ENCODE assay signal across 25 cellular contexts in genomic region chr3:136959599-136959998, GRCh38.
"Had no signal": no experiment of that assay in that cellular context is flagged by ENCODE, and none has a peak within 500 bp of the region (broad histone marks: within the 10 kb centered on the region; RNA-seq: fewer than 3 reads in every experiment).

No MANE protein-coding gene starts in this region.

- H3K27ac Mint-ChIP-seq: activated B cell treated with CpG ODN at 0.5 μM for 24 hours; activated CD4-positive, alpha-beta memory T cell treated with anti-CD3 and anti-CD28 coated beads, Interleukin-2, amount 10 ng/mL, durations not matched to agents 7 days and 5 days; activated naive CD4-positive, alpha-beta T cell treated with anti-CD3 and anti-CD28 coated beads, Interleukin-2, amount 50 U/mL, for 24 hours; activated T-helper 1 cell treated with anti-CD3 and anti-CD28 coated beads, Interleukin-12 subunit alpha, Interleukin-12 subunit beta, Interleukin-2, Interleukin-4 antibody, amounts not matched to agents 30 ng/mL and 10 ng/mL and 1 ng/mL, durations not matched to agents 14 hours and 24 hours and 36 hours; brain; stimulated activated naive B cell treated with anti-CD40 and anti-IgM and Interleukin-4, amounts not matched to agents 10 μg/mL and 1 μg/mL and 100 μg/mL, for 72 hours; T-helper 1 cell treated with Interleukin-12 subunit alpha and Interleukin-12 subunit beta and Interleukin-4 antibody, amounts not matched to agents 30 μg/mL and 1 μg/mL, for 36 hours had no signal

- H3K9me3 ChIP-seq: lower lobe of right lung, right lobe of liver, testis, uterus had no signal

- FAIRE-seq: kidney, small intestine had no signal

- H3K4me3 Mint-ChIP-seq: activated B cell treated with CpG ODN at 0.5 μM for 24 hours; activated CD4-positive, alpha-beta memory T cell treated with anti-CD3 and anti-CD28 coated beads, Interleukin-2, amount 10 ng/mL, durations not matched to agents 7 days and 5 days; activated naive CD4-positive, alpha-beta T cell treated with anti-CD3 and anti-CD28 coated beads, Interleukin-2, amount 50 U/mL, for 24 hours; activated T-helper 1 cell treated with anti-CD3 and anti-CD28 coated beads, Interleukin-12 subunit alpha, Interleukin-12 subunit beta, Interleukin-2, Interleukin-4 antibody, amounts not matched to agents 30 ng/mL and 10 ng/mL and 1 ng/mL, durations not matched to agents 14 hours and 24 hours and 36 hours; brain; naive thymus-derived CD4-positive, alpha-beta T cell; neural crest cell; stimulated activated naive B cell treated with anti-CD40 and anti-IgM and Interleukin-4, amounts not matched to agents 10 μg/mL and 1 μg/mL and 100 μg/mL, for 72 hours; T-helper 1 cell treated with Interleukin-12 subunit alpha and Interleukin-12 subunit beta and Interleukin-4 antibody, amounts not matched to agents 30 μg/mL and 1 μg/mL, for 36 hours had no signal

- H3K27me3 Mint-ChIP-seq: activated B cell treated with CpG ODN at 0.5 μM for 24 hours; activated CD4-positive, alpha-beta memory T cell treated with anti-CD3 and anti-CD28 coated beads, Interleukin-2, amount 10 ng/mL, durations not matched to agents 7 days and 5 days; activated naive CD4-positive, alpha-beta T cell treated with anti-CD3 and anti-CD28 coated beads, Interleukin-2, amount 50 U/mL, for 24 hours; brain; naive thymus-derived CD4-positive, alpha-beta T cell; stimulated activated naive B cell treated with anti-CD40 and anti-IgM and Interleukin-4, amounts not matched to agents 10 μg/mL and 1 μg/mL and 100 μg/mL, for 72 hours had no signal

- H3K4me3 ChIP-seq: lower lobe of right lung, right lobe of liver, testis, uterus had no signal

- H3K36me3 Mint-ChIP-seq: activated naive CD4-positive, alpha-beta T cell treated with anti-CD3 and anti-CD28 coated beads, Interleukin-2, amount 50 U/mL, for 24 hours; brain had no signal

- H3K4me1 ChIP-seq: testis, uterus had no signal

- H3K27ac ChIP-seq: lower lobe of right lung, right lobe of liver, testis, uterus had no signal

- H3K27me3 ChIP-seq: right lobe of liver, testis, uterus had no signal

- DNase-seq: activated B cell treated with CpG ODN at 0.5 μM for 24 hours; activated CD4-positive, alpha-beta memory T cell treated with anti-CD3 and anti-CD28 coated beads, Interleukin-2, amount 10 ng/mL, durations not matched to agents 7 days and 5 days; activated CD4-positive, alpha-beta T cell treated with anti-CD3 and anti-CD28 coated beads for 4 hours; activated gamma-delta T cell treated with Interleukin-2 at 50 U/mL for 16 hours; anterior cingulate cortex; central memory CD4-positive, alpha-beta T cell; dermis blood vessel endothelial cell; effector CD8-positive, alpha-beta T cell; kidney; lower lobe of right lung; naive thymus-derived CD4-positive, alpha-beta T cell; occipital lobe; posterior cingulate gyrus; right lobe of liver; small intestine; stimulated activated CD4-positive, alpha-beta T cell treated with anti-CD3 and anti-CD28 coated beads, Interleukin-2, amount 100 ng/mL, for 24 hours; stimulated activated naive B cell treated with anti-CD40 and anti-IgM and Interleukin-4, amounts not matched to agents 10 μg/mL and 1 μg/mL and 100 μg/mL, for 72 hours; testis; trophoblast cell; uterus had no signal

- H3K36me3 ChIP-seq: lower lobe of right lung, right lobe of liver, uterus had no signal

- ATAC-seq: lower lobe of right lung; naive thymus-derived CD4-positive, alpha-beta T cell; right lobe of liver; stimulated activated naive B cell treated with anti-CD40 and anti-IgM and Interleukin-4, amounts not matched to agents 10 μg/mL and 1 μg/mL and 100 μg/mL, for 72 hours had no signal

- H3K9me3 Mint-ChIP-seq: activated CD4-positive, alpha-beta memory T cell treated with anti-CD3 and anti-CD28 coated beads, Interleukin-2, amount 10 ng/mL, durations not matched to agents 7 days and 5 days; activated naive CD4-positive, alpha-beta T cell treated with anti-CD3 and anti-CD28 coated beads, Interleukin-2, amount 50 U/mL, for 24 hours; activated T-helper 1 cell treated with anti-CD3 and anti-CD28 coated beads, Interleukin-12 subunit alpha, Interleukin-12 subunit beta, Interleukin-2, Interleukin-4 antibody, amounts not matched to agents 30 ng/mL and 10 ng/mL and 1 ng/mL, durations not matched to agents 14 hours and 24 hours and 36 hours; stimulated activated naive B cell treated with anti-CD40 and anti-IgM and Interleukin-4, amounts not matched to agents 10 μg/mL and 1 μg/mL and 100 μg/mL, for 72 hours; T-helper 1 cell treated with Interleukin-12 subunit alpha and Interleukin-12 subunit beta and Interleukin-4 antibody, amounts not matched to agents 30 μg/mL and 1 μg/mL, for 36 hours had no signal
